23 cellular contexts compared by ENCODE assay signal in the genomic region with DNA sequence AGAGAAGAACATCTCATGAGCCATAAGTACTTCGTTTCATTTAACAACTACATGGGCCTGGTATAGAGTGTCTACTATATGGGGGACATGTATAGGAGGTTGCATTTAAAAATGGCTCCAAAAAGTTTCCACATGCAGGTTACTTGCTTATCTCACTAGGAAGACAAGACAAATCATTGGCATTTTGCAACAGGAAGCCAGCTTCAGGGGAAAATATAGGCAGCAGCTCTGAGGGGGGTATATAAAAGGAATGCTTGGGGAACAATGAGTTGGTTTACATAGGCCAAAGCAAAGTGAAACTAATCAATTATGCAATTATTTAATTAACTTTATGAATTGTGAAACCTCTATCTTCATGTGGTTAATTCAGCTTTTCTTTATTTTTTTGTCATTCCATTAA.
"Had no signal": no experiment of that assay in that cellular context is flagged by ENCODE, and none has a peak within 500 bp of the region (broad histone marks: within the 10 kb centered on the region; RNA-seq: fewer than 3 reads in every experiment).

No MANE protein-coding gene starts in this region.

- DNase-seq: natural killer cell; occipital lobe; ovary; posterior cingulate gyrus; psoas muscle; right cardiac atrium; right lobe of liver; sigmoid colon; small intestine; stimulated activated CD4-positive, alpha-beta T cell treated with anti-CD3 and anti-CD28 coated beads, Interleukin-15, amount 100 ng/mL, for 24 hours; stimulated activated CD4-positive, alpha-beta T cell treated with anti-CD3 and anti-CD28 coated beads, Interleukin-2, amount 100 ng/mL, for 24 hours; stimulated activated CD4-positive, alpha-beta T cell treated with anti-CD3 and anti-CD28 coated beads, Interleukin-2, amount 100 ng/mL, for 48 hours; stimulated activated CD4-positive, alpha-beta T cell treated with anti-CD3 and anti-CD28 coated beads, Interleukin-4, amount 100 ng/mL, for 24 hours; stimulated activated naive B cell treated with anti-CD40 and anti-IgM and Interleukin-4, amounts not matched to agents 10 μg/mL and 1 μg/mL and 100 μg/mL, for 72 hours; stimulated activated naive CD4-positive, alpha-beta T cell treated with Interleukin-2 at 50 U/mL for 16 hours; stomach; thyroid gland; transverse colon; upper lobe of right lung; uterus had no signal

- FAIRE-seq: small intestine had no signal

- ATAC-seq: natural killer cell; psoas muscle; right cardiac atrium; right lobe of liver; stimulated activated effector memory CD8-positive, alpha-beta T cell treated with anti-CD3 and anti-CD28 coated beads, Interleukin-12 subunit alpha, Interleukin-12 subunit beta, amount 100 ng/mL, for 72 hours; stimulated activated naive B cell treated with anti-CD40 and anti-IgM and Interleukin-4, amounts not matched to agents 10 μg/mL and 1 μg/mL and 100 μg/mL, for 72 hours; upper lobe of right lung had no signal

- H3K4me3 ChIP-seq: neural progenitor cell, ovary, psoas muscle, right lobe of liver, sigmoid colon, stomach, thoracic aorta, thyroid gland, transverse colon, upper lobe of right lung, uterus had no signal
